Comparison of ENCODE assay signal across 18 cellular contexts in the genomic region with DNA sequence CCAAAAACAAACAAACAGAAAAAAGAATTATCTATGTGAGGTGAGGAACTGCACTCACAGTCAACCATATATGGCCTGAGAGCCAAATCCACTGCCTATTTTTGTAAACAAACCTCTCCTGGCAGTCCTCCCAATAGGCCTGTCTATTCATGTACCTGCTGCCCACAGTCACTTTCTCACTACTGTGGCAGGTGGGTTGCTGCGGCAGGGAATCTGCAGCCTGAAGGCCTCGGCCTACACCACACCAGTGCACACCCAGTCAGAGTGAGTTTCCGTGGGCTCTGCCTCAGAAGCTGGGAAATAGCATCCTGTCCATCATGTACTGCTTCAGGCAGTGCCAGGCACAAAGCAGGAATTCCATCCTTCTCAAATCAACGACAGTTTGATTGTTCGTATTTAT.
DNase-seq lines count a peak whose midpoint lies in the region; ATAC-seq, FAIRE-seq and TF ChIP-seq lines count a peak whose summit lies in the region.
"Had no signal": no experiment of that assay in that cellular context is flagged by ENCODE, and none has a peak within 500 bp of the region (broad histone marks: within the 10 kb centered on the region; RNA-seq: fewer than 3 reads in every experiment).

No MANE protein-coding gene starts in this region.

- WGBS in upper lobe of left lung, 2 donors = 95 to 99% methylated on average over 5 of the region's 5 CpGs

- POLR2A ChIA-PET in RWPE1 (lab: Yijun Ruan, JAX; ENCODE audit: low non-redundant PET) = no interaction called here

- TF ChIP-seq EP300 in upper lobe of left lung (IDR thresholded peaks at IDR 0.05) = no peak

- H3K27ac ChIP-seq in RWPE1 (no peak overlapping the region), upper lobe of left lung (no peak overlapping the region)
- H3K27ac ChIP-seq: BLaER1, GM23248 had no signal

- peak; percentile 53 for DNase-seq in NCI-H2171 treated with DMSO at 0.1 percent for 48 hours (lab: John Stamatoyannopoulos, UW)
- no peak for DNase-seq in NCI-H2171 (lab: John Stamatoyannopoulos, UW)
- peak; percentile 20 for DNase-seq in RWPE1 (ENCODE audit: low spot score)
- peak; percentile 64 for DNase-seq in bronchial epithelial cell (ENCODE audit: low read depth)
- no peak for DNase-seq in mesothelial cell of epicardium (ENCODE audit: low spot score in 2 of 2, unreplicated experiment in 2 of 2)
- DNase-seq in activated gamma-delta T cell treated with Interleukin-2 at 50 U/mL for 16 hours = no peak
- DNase-seq in upper lobe of left lung = no peak
- DNase-seq: 8988T; CD4-positive, alpha-beta memory T cell; DMS153; DMS79; GDM1; GM23248 had no signal

- no peaks in the 10 kb centered on the region for H3K27me3 ChIP-seq in bronchial epithelial cell (ENCODE audit: control insufficient read depth, insufficient read depth, low read length)
- H3K27me3 ChIP-seq in upper lobe of left lung = no peaks in the 10 kb centered on the region
- H3K27me3 ChIP-seq: BLaER1 had no signal

- no peaks in the 10 kb centered on the region for H3K9me3 Mint-ChIP-seq in mesothelial cell of epicardium
- H3K9me3 Mint-ChIP-seq: CD4-positive, alpha-beta memory T cell had no signal

- TF ChIP-seq CTCF in RWPE1 (conservative IDR thresholded peaks at IDR 0.05; ENCODE audit: low read depth) (no peak), bronchial epithelial cell (IDR thresholded peaks at IDR 0.05; ENCODE audit: insufficient read depth, low read length, severe bottlenecking) (no peak), mesothelial cell of epicardium (IDR thresholded peaks at IDR 0.05; ENCODE audit: unreplicated experiment) (no peak), upper lobe of left lung (IDR thresholded peaks at IDR 0.05) (no peak)

- ATAC-seq in upper lobe of left lung (ENCODE audit: low FRiP score in 2 of 2) = no peak

- no peak for FAIRE-seq in bronchial epithelial cell (lab: Jason Lieb, UNC)
- FAIRE-seq: GM12892, GM18507 had no signal

- no peak overlapping the region for H3K4me3 Mint-ChIP-seq in mesothelial cell of epicardium
- H3K4me3 Mint-ChIP-seq: CD14-positive monocyte; CD4-positive, alpha-beta memory T cell had no signal

- peak overlapping the region; percentile 49 for H3K27ac Mint-ChIP-seq in mesothelial cell of epicardium
- H3K27ac Mint-ChIP-seq: CD4-positive, alpha-beta memory T cell had no signal

- H3K36me3 Mint-ChIP-seq in mesothelial cell of epicardium = peaks cover 27% of the 10 kb centered on the region

- H3K4me3 ChIP-seq in bronchial epithelial cell (ENCODE audit: low read depth, low read length) (no peak overlapping the region), upper lobe of left lung (no peak overlapping the region)
- H3K4me3 ChIP-seq: BLaER1, GM23248, HAP-1 had no signal

- CTCF ChIA-PET in RWPE1 (lab: Yijun Ruan, JAX) = interaction anchor here (1.1 kb wide), 1 partner anchor 83 kb away, joined by 3 read pairs; a partner anchor contains a TSS

- no peaks in the 10 kb centered on the region for H3K9me3 ChIP-seq in upper lobe of left lung
- H3K9me3 ChIP-seq: BLaER1, HAP-1 had no signal

- TF ChIP-seq POLR2A in upper lobe of left lung (IDR thresholded peaks at IDR 0.05) = no peak

- no peaks in the 10 kb centered on the region for H3K27me3 Mint-ChIP-seq in mesothelial cell of epicardium (ENCODE audit: low read depth)
- H3K27me3 Mint-ChIP-seq: CD4-positive, alpha-beta memory T cell had no signal

- no peaks in the 10 kb centered on the region for H3K4me1 Mint-ChIP-seq in mesothelial cell of epicardium
- H3K4me1 Mint-ChIP-seq: CD14-positive monocyte; CD4-positive, alpha-beta memory T cell had no signal

- peaks cover 0 to 3% (median 0%) of the 10 kb centered on the region in 4 donors for H3K4me1 ChIP-seq in upper lobe of left lung
- H3K4me1 ChIP-seq: BLaER1, HAP-1 had no signal

- H3K36me3 ChIP-seq in bronchial epithelial cell (ENCODE audit: control insufficient read depth, insufficient read depth, low read length) (peaks cover 10% of the 10 kb centered on the region), upper lobe of left lung (peaks cover 9 to 75% (median 39%) of the 10 kb centered on the region in 4 donors)

Comparison
In these comparisons a context has a peak if more than half of its experiments do, and no peak if none do; other contexts are left out.
1. DNase-seq: peak in NCI-H2171 treated with DMSO at 0.1 percent for 48 hours (single experiment), RWPE1 (single experiment) and bronchial epithelial cell (single experiment); none in NCI-H2171 (single experiment), mesothelial cell of epicardium (0 of 2), activated gamma-delta T cell treated with Interleukin-2 at 50 U/mL for 16 hours (single experiment) and upper lobe of left lung (0 of 2).